ENCODE assay signal across 1 cellular context in genomic region chr12:618626-619025, GRCh38.
TF ChIP-seq lines count a peak whose summit lies in the region.

No MANE protein-coding gene starts in this region.

TF ChIP-seq in A549, 52 proteins besides CTCF, POLR2A, EP300 and RAD21:
- TF ChIP-seq ELK1 (IDR thresholded peaks at IDR 0.05; ENCODE audit: low read depth, low read length) (no peak), ESRRA (IDR thresholded peaks at IDR 0.05; ENCODE audit: borderline replicate concordance, low read length) (no peak), FOSB (CRISPR knock-in tag; IDR thresholded peaks at IDR 0.05) (no peak), REST (IDR thresholded peaks at IDR 0.05) (no peak), TP53 (CRISPR knock-in tag; IDR thresholded peaks at IDR 0.05) (no peak), MAZ (IDR thresholded peaks at IDR 0.05; ENCODE audit: borderline replicate concordance, low read depth, low read length) (no peak), HMGXB4 (CRISPR knock-in tag; IDR thresholded peaks at IDR 0.05; ENCODE audit: borderline replicate concordance) (no peak), JUN (IDR thresholded peaks at IDR 0.05) (no peak), USF2 (IDR thresholded peaks at IDR 0.05) (no peak), TFCP2L1 (CRISPR knock-in tag; IDR thresholded peaks at IDR 0.05) (no peak), HOXB13 (CRISPR knock-in tag; IDR thresholded peaks at IDR 0.05; ENCODE audit: low read depth) (no peak), FOSL2 (IDR thresholded peaks at IDR 0.05) (no peak), FOSL2 (CRISPR knock-in tag; IDR thresholded peaks at IDR 0.05) (no peak), MYC (IDR thresholded peaks at IDR 0.05; ENCODE audit: borderline replicate concordance, low read length) (no peak), RCOR1 (IDR thresholded peaks at IDR 0.05; ENCODE audit: low read depth, low read length) (no peak), HEYL (CRISPR knock-in tag; IDR thresholded peaks at IDR 0.05) (no peak), ZC3H11A (IDR thresholded peaks at IDR 0.05) (no peak), GATA3 (IDR thresholded peaks at IDR 0.05; ENCODE audit: borderline replicate concordance) (no peak)
